In the genomic region with DNA sequence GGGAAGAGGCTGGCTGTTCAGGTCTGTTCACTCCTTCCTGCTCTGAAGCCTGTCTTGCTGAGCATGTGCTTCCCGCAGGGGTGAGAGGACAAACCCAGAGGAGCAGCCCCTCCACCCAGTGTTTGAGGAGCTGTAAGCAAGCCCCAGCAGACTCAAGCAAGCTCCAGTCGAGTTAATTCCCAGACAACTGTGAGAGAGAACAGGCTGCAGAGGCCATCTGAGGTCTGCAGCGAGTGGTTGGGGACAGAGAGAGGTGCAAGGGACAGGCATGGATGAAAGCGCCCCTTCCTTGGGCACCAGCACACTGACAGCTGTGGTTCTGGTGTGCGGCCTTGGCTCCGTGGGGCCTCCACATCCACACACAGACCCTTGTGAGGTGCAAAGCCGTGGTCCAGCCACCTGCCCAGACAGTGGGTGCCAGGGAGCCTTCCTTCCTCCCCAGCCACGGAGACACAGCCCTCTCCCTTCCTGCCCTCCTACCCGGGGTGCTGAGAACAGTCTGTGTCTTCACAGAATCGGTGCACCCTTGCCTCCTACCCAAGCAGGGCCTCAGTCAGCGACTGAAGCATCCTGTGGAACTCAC, we compare ENCODE assay signal across 17 cellular contexts. TPM values are rescaled to one million over a fixed set of nuclear protein-coding genes. Genes with fewer than 3 reads are reported as not detected.
DNase-seq lines count a peak whose midpoint lies in the region; ATAC-seq, FAIRE-seq and TF ChIP-seq lines count a peak whose summit lies in the region.
"Had no signal": no experiment of that assay in that cellular context is flagged by ENCODE, and none has a peak within 500 bp of the region (broad histone marks: within the 10 kb centered on the region; RNA-seq: fewer than 3 reads in every experiment).

No MANE protein-coding gene starts in this region.

- H3K4me1 ChIP-seq in neuronal stem cell (ENCODE audit: control insufficient read depth in 2 of 2, insufficient read depth in 1 of 2, low read depth in 1 of 2, low read length in 2 of 2), result peaks cover 9 to 19% of the 10 kb centered on the region in 2 donors
- H3K4me1 ChIP-seq: adrenal gland, heart left ventricle, prostate gland had no signal

- FAIRE-seq in GM12892 (lab: Jason Lieb, UNC), result peak; percentile 21
- FAIRE-seq: colon had no signal

- no peak for DNase-seq in GM12892 (ENCODE audit: insufficient read length)
- peak in 4 of 34 experiments; percentile 14 to 27 (median 20) for DNase-seq in T-cell
- DNase-seq in neuronal stem cell (ENCODE audit: low spot score), result no peak
- DNase-seq in kidney glomerular epithelial cell (lab: John Stamatoyannopoulos, UW), result no peak
- no peak for DNase-seq in NK-92 treated with Interleukin-12 subunit alpha and Interleukin-12 subunit beta, amount 100 ng/mL, for 24 hours (lab: John Stamatoyannopoulos, UW)
- DNase-seq: activated CD4-positive, alpha-beta T cell treated with anti-CD3 and anti-CD28 coated beads, Interleukin-2, amount 50 U/mL, for 1 hour; adrenal gland; left cardiac atrium; NCI-H1694 treated with DMSO at 0.1 percent for 48 hours; NCI-H510A; thyroid gland had no signal

- no peak overlapping the region for H3K4ac ChIP-seq in neuronal stem cell (ENCODE audit: low read length)

- H3K27me3 Mint-ChIP-seq in T-cell, result no peaks in the 10 kb centered on the region

- peak; percentile 74 to 84 (median 82) for ATAC-seq in T-cell (replicated peaks in 1 of 4)
- ATAC-seq in GM18867 (IDR thresholded peaks at IDR 0.05; ENCODE audit: unreplicated experiment), result no peak
- ATAC-seq: heart left ventricle, left cardiac atrium, Panc1 had no signal

- peak overlapping the region; percentile 94 for H3K18ac ChIP-seq in neuronal stem cell (ENCODE audit: low read length)

- no peaks in the 10 kb centered on the region for H3K36me3 Mint-ChIP-seq in T-cell

- no peaks in the 10 kb centered on the region for H3K36me3 ChIP-seq in neuronal stem cell (replicated peaks in 1 of 2; ENCODE audit: control insufficient read depth in 2 of 2, insufficient read depth in 2 of 2, low read length in 2 of 2)
- H3K36me3 ChIP-seq: adrenal gland, heart left ventricle, prostate gland, thyroid gland had no signal

- H3K27ac ChIP-seq in angular gyrus (ENCODE audit: low read depth, low read length) (peak overlapping the region; percentile 41), neuronal stem cell (replicated peaks; ENCODE audit: low read length) (no peak overlapping the region)
- H3K27ac ChIP-seq: adrenal gland, heart left ventricle, prostate gland, thyroid gland had no signal

- H2BK15ac ChIP-seq in neuronal stem cell (ENCODE audit: low read length), result peak overlapping the region; percentile 88

- peaks cover 33 to 55% (median 38%) of the 10 kb centered on the region in 3 donors for H3K4me1 Mint-ChIP-seq in T-cell

- WGBS in neuronal stem cell (ENCODE audit: extremely low coverage in 2 of 2, insufficient read length in 2 of 2, insufficient replicate concordance in 1 of 2), 2 donors, result no CpG with 5 or more reads among the region's 11 CpGs

- no peak overlapping the region for H3K4me2 ChIP-seq in neuronal stem cell (ENCODE audit: insufficient read depth, low read length, poor library complexity, severe bottlenecking)

- H4K91ac ChIP-seq in neuronal stem cell (ENCODE audit: low read depth, low read length, poor library complexity), result no peak overlapping the region

- peak overlapping the region in 1 of 3 donors; percentile 78 for H3K4me3 Mint-ChIP-seq in T-cell

- peak overlapping the region; percentile 31 for H2AFZ ChIP-seq in neuronal stem cell (ENCODE audit: low read length)

- POLR2A ChIA-PET in T-cell (lab: Charles Lee), result no interaction called here

- CTCF ChIA-PET in T-cell (lab: Charles Lee), result interaction anchor here (0.5 to 2.7 kb wide), 5 partner anchors 8 to 39 kb away, joined by 4 to 15 read pairs (median 5); no protein-coding TSS in a partner anchor

- no peak overlapping the region for H2BK5ac ChIP-seq in neuronal stem cell (ENCODE audit: low read length)

- H3K4me3 ChIP-seq in neuronal stem cell (ENCODE audit: low read length in 2 of 2), result no peak overlapping the region
- H3K4me3 ChIP-seq: adrenal gland, heart left ventricle, prostate gland, thyroid gland had no signal

- H2BK12ac ChIP-seq in neuronal stem cell (ENCODE audit: low read length), result peak overlapping the region; percentile 93

- H2BK120ac ChIP-seq in neuronal stem cell (ENCODE audit: low read depth, low read length), result peak overlapping the region; percentile 53

- no peak overlapping the region for H4K8ac ChIP-seq in neuronal stem cell (ENCODE audit: low read depth, low read length)

- H3K14ac ChIP-seq in neuronal stem cell (ENCODE audit: low read length), result peak overlapping the region; percentile 94

- H3K27ac Mint-ChIP-seq in T-cell, result peak overlapping the region; percentile 88 to 93

- H3K9me3 ChIP-seq in neuronal stem cell (replicated peaks in 1 of 2; ENCODE audit: control insufficient read depth in 2 of 2, insufficient read depth in 1 of 2, low read depth in 1 of 2, low read length in 2 of 2), result no peaks in the 10 kb centered on the region
- H3K9me3 ChIP-seq: adrenal gland, heart left ventricle, prostate gland, thyroid gland had no signal

- no peak for TF ChIP-seq POLR2A in GM12892 (IDR thresholded peaks at IDR 0.05; ENCODE audit: low read depth, low read length)

- peak overlapping the region; percentile 93 for H2AK5ac ChIP-seq in neuronal stem cell (ENCODE audit: low read depth, low read length)

- H3K23ac ChIP-seq in neuronal stem cell (ENCODE audit: low read depth, low read length, poor library complexity), result peak overlapping the region; percentile 59

- H3K79me1 ChIP-seq in neuronal stem cell (ENCODE audit: low read depth, low read length), result no peaks in the 10 kb centered on the region

- peak overlapping the region; percentile 85 for H3K9ac ChIP-seq in neuronal stem cell (ENCODE audit: low read depth, low read length, poor library complexity)

- peaks cover 0 to 16% (median 0%) of the 10 kb centered on the region in 3 experiments for H3K27me3 ChIP-seq in neuronal stem cell (ENCODE audit: control insufficient read depth in 3 of 3, insufficient read depth in 3 of 3, low read depth in 1 of 3, low read length in 3 of 3)
- H3K27me3 ChIP-seq: thyroid gland had no signal

- no peaks in the 10 kb centered on the region for H3K9me3 Mint-ChIP-seq in T-cell

RNA-seq across cellular contexts. Expression of a gene that starts 36.2 kb away (rescaled TPM):
- 9.1 TPM for polyA plus RNA-seq in GM12892 (2012; ENCODE audit: missing spikeins)
- 100 to 1,000 TPM; 129 to 179 (median 150) TPM for total RNA-seq in T-cell
- polyA plus RNA-seq in neuronal stem cell (2013, experiment 1 of 2), result 0.18 TPM
- polyA plus RNA-seq in neuronal stem cell (2013, experiment 2 of 2), result 0.19 TPM

RNA-seq across cellular contexts. Expression of a gene that starts 59.9 kb away (rescaled TPM):
- 60.3 TPM for polyA plus RNA-seq in GM12892 (2012; ENCODE audit: missing spikeins)
- 10 to 100 TPM; 32.3 to 58.3 (median 57.0) TPM for total RNA-seq in T-cell
- polyA plus RNA-seq in neuronal stem cell (2013, experiment 1 of 2), result 67.1 TPM
- polyA plus RNA-seq in neuronal stem cell (2013, experiment 2 of 2), result 65.8 TPM
